19 cellular contexts compared by ENCODE assay signal in genomic region chr16:72860726-72861562, GRCh38.
DNase-seq lines count a peak whose midpoint lies in the region; ATAC-seq, FAIRE-seq and TF ChIP-seq lines count a peak whose summit lies in the region.
"Had no signal": no experiment of that assay in that cellular context is flagged by ENCODE, and none has a peak within 500 bp of the region (broad histone marks: within the 10 kb centered on the region; RNA-seq: fewer than 3 reads in every experiment).

No MANE protein-coding gene starts in this region.

- no peaks in the 10 kb centered on the region for H3K9me3 ChIP-seq in left lung
- no peaks in the 10 kb centered on the region for H3K9me3 ChIP-seq in tibial artery

- peak overlapping the region in 1 of 7 donors; percentile 6 for H3K27ac Mint-ChIP-seq in CD14-positive monocyte

- TF ChIP-seq POLR2A in GM12891 (IDR thresholded peaks at IDR 0.05; ENCODE audit: low read depth, low read length), result no peak

- TF ChIP-seq CTCF in left lung (IDR thresholded peaks at IDR 0.05), result no peak
- no peak for TF ChIP-seq CTCF in tibial artery (IDR thresholded peaks at IDR 0.05)
- no peak for TF ChIP-seq CTCF in CD14-positive monocyte (IDR thresholded peaks at IDR 0.05)

- peak; percentile 15 for DNase-seq in NCI-H2171 (lab: John Stamatoyannopoulos, UW)
- DNase-seq in NCI-H69 (lab: John Stamatoyannopoulos, UW), result peak; percentile 3
- DNase-seq in left lung, result no peak
- DNase-seq in tibial artery, result peak in 1 of 2 donors; percentile 67
- DNase-seq in GM12891 (ENCODE audit: insufficient read length, low spot score), result no peak
- DNase-seq in inferior parietal cortex (ENCODE audit: extremely low spot score), result no peak
- DNase-seq in CD14-positive monocyte (ENCODE audit: low spot score), result no peak
- DNase-seq: ACHN, AML-193, DMS79 treated with DMSO at 0.1 percent for 48 hours, GDM1, KBM-7, MV-4-11, NCI-H1417, NCI-H2029 treated with DMSO at 0.1 percent for 48 hours, NCI-H510A treated with DMSO at 0.1 percent for 48 hours, SIG-M5 had no signal

- H3K36me3 ChIP-seq in left lung (no peaks in the 10 kb centered on the region), tibial artery (peaks cover 6 to 11% (median 8%) of the 10 kb centered on the region in 3 donors)

- no peak overlapping the region for H3K4me3 Mint-ChIP-seq in CD14-positive monocyte

- H3K27me3 ChIP-seq in left lung, result no peaks in the 10 kb centered on the region
- H3K27me3 ChIP-seq in tibial artery, result no peaks in the 10 kb centered on the region

- H3K27me3 Mint-ChIP-seq in CD14-positive monocyte (ENCODE audit: low read depth in 3 of 3), result no peaks in the 10 kb centered on the region

- intact Hi-C loops in left lung (cut with DNase I) (no loop called here), tibial artery (cut with DNase I; ENCODE audit: low total_unique reads) (no loop called here), CD14-positive monocyte (cut with micrococcal nuclease) (no loop called here)

- H3K4me1 Mint-ChIP-seq in CD14-positive monocyte, result no peaks in the 10 kb centered on the region

- H3K9me3 Mint-ChIP-seq in CD14-positive monocyte, result peaks cover 0 to 2% (median 0%) of the 10 kb centered on the region in 7 donors

- H3K27ac ChIP-seq in left lung (no peak overlapping the region), tibial artery (peak overlapping the region; percentile 84 to 99)

- no peak for FAIRE-seq in GM12891 (lab: Jason Lieb, UNC)
- FAIRE-seq: GM12878, H1 had no signal

- H3K4me1 ChIP-seq in left lung (no peaks in the 10 kb centered on the region), tibial artery (peaks cover 0 to 64% (median 34%) of the 10 kb centered on the region in 4 donors)

- H3K4me3 ChIP-seq in left lung (no peak overlapping the region), tibial artery (no peak overlapping the region)
- H3K4me3 ChIP-seq: GM12878 had no signal

- ATAC-seq in left lung, result peak; percentile 29
- ATAC-seq: GM12878 had no signal

- H3K36me3 Mint-ChIP-seq in CD14-positive monocyte, result peaks cover 16 to 19% of the 10 kb centered on the region in 2 donors

TF ChIP-seq in GM12891, 5 proteins besides CTCF, POLR2A, EP300 and RAD21:
- TF ChIP-seq PAX5 (IDR thresholded peaks at IDR 0.05; ENCODE audit: insufficient read depth, low read length, severe bottlenecking) (no peak), SPI1 (IDR thresholded peaks at IDR 0.05; ENCODE audit: low read depth, low read length) (no peak), TAF1 (IDR thresholded peaks at IDR 0.05; ENCODE audit: low read depth, low read length) (no peak), POU2F2 (IDR thresholded peaks at IDR 0.05; ENCODE audit: low read depth, low read length) (no peak), POLR2AphosphoS5 (IDR thresholded peaks at IDR 0.05; ENCODE audit: low read depth, low read length) (no peak)

Comparison
In these comparisons a context has a peak if more than half of its experiments do, and no peak if none do; other contexts are left out.
1. DNase-seq: peak in NCI-H2171 (single experiment) and NCI-H69 (single experiment); none in left lung (0 of 2), GM12891 (single experiment), inferior parietal cortex (single experiment) and CD14-positive monocyte (single experiment).
2. H3K27ac ChIP-seq: peak in tibial artery (2 of 2); none in left lung (0 of 2).